ENCODE assay signal across 21 cellular contexts in genomic region chr10:58638406-58638805, GRCh38.
DNase-seq lines count a peak whose midpoint lies in the region; ATAC-seq lines count a peak whose summit lies in the region.
"Had no signal": no experiment of that assay in that cellular context is flagged by ENCODE, and none has a peak within 500 bp of the region (broad histone marks: within the 10 kb centered on the region; RNA-seq: fewer than 3 reads in every experiment).

No MANE protein-coding gene starts in this region.

- peak overlapping the region; percentile 88 for H3K27ac ChIP-seq in GM23248
- H3K27ac ChIP-seq: esophagus squamous epithelium, psoas muscle had no signal

- peak overlapping the region; percentile 70 for H3K9ac ChIP-seq in GM23248

- no peaks in the 10 kb centered on the region for H3K9me3 ChIP-seq in GM23248 (ENCODE audit: low read depth)
- H3K9me3 ChIP-seq: esophagus squamous epithelium, heart right ventricle, psoas muscle, thoracic aorta had no signal

- no peaks in the 10 kb centered on the region for H3K9me2 ChIP-seq in GM23248 (ENCODE audit: insufficient read depth)

- peak overlapping the region; percentile 93 for H3K4me2 ChIP-seq in GM23248 (ENCODE audit: unreplicated experiment)

- in situ Hi-C loops in GM23248 (cut with MboI), result loop anchor here (25.0 kb wide), 1 partner anchor 226 kb away; no protein-coding TSS in a partner anchor

- peak; percentile 50 for DNase-seq in GM23248
- DNase-seq in astrocyte of the hippocampus (ENCODE audit: low read depth, low spot score), result peak; percentile 77
- no peak for DNase-seq in left ventricle myocardium superior
- DNase-seq in sciatic nerve (ENCODE audit: low spot score), result no peak
- DNase-seq in stimulated activated naive CD4-positive, alpha-beta T cell (lab: John Stamatoyannopoulos, UW), result no peak
- no peak for DNase-seq in activated CD4-positive, alpha-beta T cell treated with anti-CD3 and anti-CD28 coated beads for 48 hours
- DNase-seq in NCI-H510A treated with DMSO at 0.1 percent for 48 hours (lab: John Stamatoyannopoulos, UW), result no peak
- DNase-seq: activated CD4-positive, alpha-beta T cell treated with anti-CD3 and anti-CD28 coated beads, Interleukin-2, amount 10 ng/mL, durations not matched to agents 7 days and 5 days; activated CD8-positive, alpha-beta memory T cell treated with anti-CD3 and anti-CD28 coated beads, Interleukin-2, amount 50 U/mL, for 4 hours; activated gamma-delta T cell; amniotic stem cell; COR-L47; effector CD4-positive, alpha-beta T cell; esophagus squamous epithelium; GOT3; heart right ventricle; Kasumi-1; NCI-H2107; NCI-H510A; psoas muscle had no signal

- 69 to 77% methylated on average over 6 of the region's 6 CpGs for WGBS in GM23248 (ENCODE audit: low coverage in 1 of 2, low lambda C conversion rate in 2 of 2, missing lambda C conversion rate in 2 of 2), 2 experiments

- intact Hi-C loops in left ventricle myocardium superior (cut with micrococcal nuclease), result no loop called here
- intact Hi-C loops in sciatic nerve (cut with DNase I), result no loop called here

- H3K36me3 ChIP-seq in GM23248 (ENCODE audit: low read depth), result no peaks in the 10 kb centered on the region
- H3K36me3 ChIP-seq: esophagus squamous epithelium, heart right ventricle, thoracic aorta had no signal

- no peaks in the 10 kb centered on the region for H4K20me1 ChIP-seq in GM23248 (ENCODE audit: insufficient read depth)

- H3K4me3 ChIP-seq in GM23248, result no peak overlapping the region
- H3K4me3 ChIP-seq: esophagus squamous epithelium, heart right ventricle, psoas muscle, thoracic aorta had no signal

- peaks cover 66% of the 10 kb centered on the region for H3K4me1 ChIP-seq in GM23248 (ENCODE audit: insufficient read depth)

- peaks cover 51% of the 10 kb centered on the region for H3F3A ChIP-seq in GM23248 (ENCODE audit: insufficient read depth)

- H3K79me2 ChIP-seq in GM23248 (ENCODE audit: insufficient read depth), result peaks cover 73% of the 10 kb centered on the region

- no peak overlapping the region for H2AFZ ChIP-seq in GM23248

- no peaks in the 10 kb centered on the region for H3K27me3 ChIP-seq in GM23248 (replicated peaks; ENCODE audit: insufficient read depth)
- H3K27me3 ChIP-seq: esophagus squamous epithelium, heart right ventricle had no signal

- ATAC-seq in left ventricle myocardium superior (peak; percentile 32), sciatic nerve (peak; percentile 34)

Comparison
In these comparisons a context has a peak if more than half of its experiments do, and no peak if none do; other contexts are left out.
1. DNase-seq: peak in GM23248 (single experiment) and astrocyte of the hippocampus (single experiment); none in left ventricle myocardium superior (single experiment), sciatic nerve (single experiment), stimulated activated naive CD4-positive, alpha-beta T cell (0 of 6), activated CD4-positive, alpha-beta T cell treated with anti-CD3 and anti-CD28 coated beads for 48 hours (single experiment) and NCI-H510A treated with DMSO at 0.1 percent for 48 hours (single experiment).